12 cellular contexts compared by ENCODE assay signal in the genomic region with DNA sequence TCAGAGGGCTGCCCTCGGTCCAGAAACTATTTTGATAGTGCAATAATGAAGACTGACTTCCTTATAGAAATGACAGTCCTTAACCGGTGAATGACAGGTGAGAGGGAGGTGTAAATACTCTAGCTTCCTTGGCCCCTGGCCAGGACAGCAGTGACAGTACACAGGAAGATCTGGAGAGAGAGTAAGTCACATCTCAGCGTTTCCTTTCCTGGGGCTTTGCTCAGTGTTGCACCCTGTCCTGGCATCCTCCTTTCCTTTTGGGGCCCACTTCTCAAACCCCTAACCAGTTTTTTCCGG.
DNase-seq lines count a peak whose midpoint lies in the region; ATAC-seq and TF ChIP-seq lines count a peak whose summit lies in the region.
"Had no signal": no experiment of that assay in that cellular context is flagged by ENCODE, and none has a peak within 500 bp of the region (broad histone marks: within the 10 kb centered on the region; RNA-seq: fewer than 3 reads in every experiment).

No MANE protein-coding gene starts in this region.

- H2BK120ac ChIP-seq in mesendoderm (ENCODE audit: low read depth, low read length), result no peak overlapping the region

- H3K27me3 Mint-ChIP-seq in CD4-positive, alpha-beta T cell, result no peaks in the 10 kb centered on the region
- H3K27me3 Mint-ChIP-seq: B cell had no signal

- H3K36me3 ChIP-seq in ascending aorta (no peaks in the 10 kb centered on the region), mesendoderm (ENCODE audit: control insufficient read depth, insufficient read depth, low read length) (no peaks in the 10 kb centered on the region)
- H3K36me3 ChIP-seq: heart left ventricle had no signal

- H4K8ac ChIP-seq in mesendoderm (ENCODE audit: low read depth, low read length), result no peak overlapping the region

- peak in 9 of 10 experiments; percentile 4 to 56 (median 35) for DNase-seq in CD4-positive, alpha-beta T cell
- peak; percentile 52 for DNase-seq in NCI-H187 treated with DMSO at 0.1 percent for 48 hours (lab: John Stamatoyannopoulos, UW)
- DNase-seq in activated CD8-positive, alpha-beta memory T cell treated with anti-CD3 and anti-CD28 coated beads, Interleukin-2, amount 50 U/mL, for 4 hours, result peak; percentile 40
- peak; percentile 30 for DNase-seq in kidney tubule cell (ENCODE audit: low spot score)
- DNase-seq in ascending aorta (ENCODE audit: low spot score in 2 of 2), result no peak
- DNase-seq in C1 segment of cervical spinal cord (lab: John Stamatoyannopoulos, UW), result no peak
- DNase-seq in NCI-H524 (lab: John Stamatoyannopoulos, UW), result no peak
- no peak for DNase-seq in mesendoderm
- DNase-seq: dorsolateral prefrontal cortex, heart left ventricle had no signal

- no peaks in the 10 kb centered on the region for H3K9me3 ChIP-seq in CD4-positive, alpha-beta T cell (ENCODE audit: control insufficient read depth, low read length)
- H3K9me3 ChIP-seq in ascending aorta, result no peaks in the 10 kb centered on the region
- H3K9me3 ChIP-seq: heart left ventricle had no signal

- H4K5ac ChIP-seq in mesendoderm (ENCODE audit: low read length), result no peak overlapping the region

- no peaks in the 10 kb centered on the region for H3K36me3 Mint-ChIP-seq in CD4-positive, alpha-beta T cell (ENCODE audit: low read depth)

- no peak overlapping the region for H2BK15ac ChIP-seq in mesendoderm (replicated peaks; ENCODE audit: low read depth)

- H3K9ac ChIP-seq in mesendoderm (ENCODE audit: low read length), result no peak overlapping the region

- H3K9me3 Mint-ChIP-seq in CD4-positive, alpha-beta T cell, result no peaks in the 10 kb centered on the region

- H3K23ac ChIP-seq in mesendoderm (ENCODE audit: low read length), result no peak overlapping the region

- POLR2A ChIA-PET in CD4-positive, alpha-beta T cell (lab: Charles Lee), result interaction anchor here (0.8 to 1.0 kb wide), 2 partner anchors 8 to 11 kb away, joined by 3 read pairs; no protein-coding TSS in a partner anchor

- no peaks in the 10 kb centered on the region for H3K27me3 ChIP-seq in CD4-positive, alpha-beta T cell (ENCODE audit: control insufficient read depth, insufficient read depth, low read length)
- H3K27me3 ChIP-seq in ascending aorta, result no peaks in the 10 kb centered on the region
- no peaks in the 10 kb centered on the region for H3K27me3 ChIP-seq in mesendoderm (ENCODE audit: insufficient read depth, low read length, poor library complexity)
- H3K27me3 ChIP-seq: heart left ventricle had no signal

- peaks cover 62% of the 10 kb centered on the region for H3K4me1 Mint-ChIP-seq in CD4-positive, alpha-beta T cell (ENCODE audit: low read depth)

- H3K4me3 Mint-ChIP-seq in CD4-positive, alpha-beta T cell, result no peak overlapping the region

- no peak overlapping the region for H3K4ac ChIP-seq in mesendoderm (ENCODE audit: low read depth, low read length)

- H3K4me1 ChIP-seq in ascending aorta (peaks cover 0 to 8% of the 10 kb centered on the region in 2 donors), mesendoderm (ENCODE audit: control insufficient read depth, low read depth, low read length) (peaks cover 4% of the 10 kb centered on the region)

- H3K27ac Mint-ChIP-seq in CD4-positive, alpha-beta T cell, result peak overlapping the region; percentile 5
- H3K27ac Mint-ChIP-seq: B cell had no signal

- H3K79me2 ChIP-seq in mesendoderm (ENCODE audit: control insufficient read depth, insufficient read depth, low read length), result no peaks in the 10 kb centered on the region

- no CpG with 5 or more reads among the region's 4 CpGs for WGBS in mesendoderm (ENCODE audit: extremely low coverage, insufficient coverage, low lambda C conversion rate)

- intact Hi-C loops in CD4-positive, alpha-beta T cell (cut with DNase I, micrococcal nuclease), result no loop called here
- intact Hi-C loops in ascending aorta (cut with DNase I), result no loop called here

- H3K4me3 ChIP-seq in ascending aorta (no peak overlapping the region), mesendoderm (ENCODE audit: low read length) (no peak overlapping the region)
- H3K4me3 ChIP-seq: dorsolateral prefrontal cortex, heart left ventricle had no signal

- H3K18ac ChIP-seq in mesendoderm (ENCODE audit: low read length), result no peak overlapping the region

- CTCF ChIA-PET in CD4-positive, alpha-beta T cell (lab: Charles Lee), result no interaction called here

- peak; percentile 46 for ATAC-seq in CD4-positive, alpha-beta T cell (ENCODE audit: poor library complexity)
- ATAC-seq: heart left ventricle, sciatic nerve had no signal

- no peak overlapping the region for H2AK5ac ChIP-seq in mesendoderm (ENCODE audit: low read length)

- no peak overlapping the region for H2BK5ac ChIP-seq in mesendoderm (ENCODE audit: low read length)

- no peak overlapping the region for H3K56ac ChIP-seq in mesendoderm (ENCODE audit: low read length)

- no peak for TF ChIP-seq CTCF in CD4-positive, alpha-beta T cell (IDR thresholded peaks at IDR 0.05)
- TF ChIP-seq CTCF in ascending aorta (IDR thresholded peaks at IDR 0.05), result no peak

- no peak overlapping the region for H3K4me2 ChIP-seq in mesendoderm (ENCODE audit: low read length)

- no peaks in the 10 kb centered on the region for H3K79me1 ChIP-seq in mesendoderm (ENCODE audit: low read length)

- no peak overlapping the region for H3K27ac ChIP-seq in CD4-positive, alpha-beta T cell (ENCODE audit: low read depth, low read length)
- H3K27ac ChIP-seq in ascending aorta, result no peak overlapping the region
- H3K27ac ChIP-seq in mesendoderm (ENCODE audit: low read depth, low read length), result no peak overlapping the region
- H3K27ac ChIP-seq: dorsolateral prefrontal cortex, heart left ventricle had no signal

Comparison
In these comparisons a context has a peak if more than half of its experiments do, and no peak if none do; other contexts are left out.
1. DNase-seq: peak in CD4-positive, alpha-beta T cell (9 of 10), NCI-H187 treated with DMSO at 0.1 percent for 48 hours (single experiment), activated CD8-positive, alpha-beta memory T cell treated with anti-CD3 and anti-CD28 coated beads, Interleukin-2, amount 50 U/mL, for 4 hours (single experiment) and kidney tubule cell (single experiment); none in ascending aorta (0 of 2), C1 segment of cervical spinal cord (0 of 14), NCI-H524 (0 of 2) and mesendoderm (single experiment).